1 cellular context compared by ENCODE assay signal in the genomic region with DNA sequence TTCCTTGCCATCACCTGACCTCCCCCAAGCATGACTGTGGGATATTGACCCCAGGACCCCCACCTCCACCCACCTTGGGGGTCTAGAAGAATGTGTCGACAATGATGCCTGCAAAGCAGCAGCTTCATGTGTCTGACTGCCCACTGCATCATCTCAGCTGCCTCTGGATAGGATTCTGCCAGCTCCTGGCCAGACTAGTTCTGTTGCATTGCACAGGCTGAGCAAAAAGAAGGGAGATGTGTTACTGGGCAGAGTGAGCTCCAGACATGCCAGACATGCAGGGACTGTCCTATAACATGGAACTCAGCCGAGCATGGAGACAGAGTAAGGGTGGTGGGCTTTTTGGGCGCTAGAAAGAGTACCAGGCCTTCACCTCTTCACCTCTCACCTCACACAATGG.
TF ChIP-seq lines count a peak whose summit lies in the region.

No MANE protein-coding gene starts in this region.

TF ChIP-seq in HepG2, 621 proteins besides CTCF, POLR2A, EP300 and RAD21:
- TF ChIP-seq, protein P1, sequence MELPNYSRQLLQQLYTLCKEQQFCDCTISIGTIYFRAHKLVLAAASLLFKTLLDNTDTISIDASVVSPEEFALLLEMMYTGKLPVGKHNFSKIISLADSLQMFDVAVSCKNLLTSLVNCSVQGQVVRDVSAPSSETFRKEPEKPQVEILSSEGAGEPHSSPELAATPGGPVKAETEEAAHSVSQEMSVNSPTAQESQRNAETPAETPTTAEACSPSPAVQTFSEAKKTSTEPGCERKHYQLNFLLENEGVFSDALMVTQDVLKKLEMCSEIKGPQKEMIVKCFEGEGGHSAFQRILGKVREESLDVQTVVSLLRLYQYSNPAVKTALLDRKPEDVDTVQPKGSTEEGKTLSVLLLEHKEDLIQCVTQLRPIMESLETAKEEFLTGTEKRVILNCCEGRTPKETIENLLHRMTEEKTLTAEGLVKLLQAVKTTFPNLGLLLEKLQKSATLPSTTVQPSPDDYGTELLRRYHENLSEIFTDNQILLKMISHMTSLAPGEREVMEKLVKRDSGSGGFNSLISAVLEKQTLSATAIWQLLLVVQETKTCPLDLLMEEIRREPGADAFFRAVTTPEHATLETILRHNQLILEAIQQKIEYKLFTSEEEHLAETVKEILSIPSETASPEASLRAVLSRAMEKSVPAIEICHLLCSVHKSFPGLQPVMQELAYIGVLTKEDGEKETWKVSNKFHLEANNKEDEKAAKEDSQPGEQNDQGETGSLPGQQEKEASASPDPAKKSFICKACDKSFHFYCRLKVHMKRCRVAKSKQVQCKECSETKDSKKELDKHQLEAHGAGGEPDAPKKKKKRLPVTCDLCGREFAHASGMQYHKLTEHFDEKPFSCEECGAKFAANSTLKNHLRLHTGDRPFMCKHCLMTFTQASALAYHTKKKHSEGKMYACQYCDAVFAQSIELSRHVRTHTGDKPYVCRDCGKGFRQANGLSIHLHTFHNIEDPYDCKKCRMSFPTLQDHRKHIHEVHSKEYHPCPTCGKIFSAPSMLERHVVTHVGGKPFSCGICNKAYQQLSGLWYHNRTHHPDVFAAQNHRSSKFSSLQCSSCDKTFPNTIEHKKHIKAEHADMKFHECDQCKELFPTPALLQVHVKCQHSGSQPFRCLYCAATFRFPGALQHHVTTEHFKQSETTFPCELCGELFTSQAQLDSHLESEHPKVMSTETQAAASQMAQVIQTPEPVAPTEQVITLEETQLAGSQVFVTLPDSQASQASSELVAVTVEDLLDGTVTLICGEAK (IDR thresholded peaks at IDR 0.05): no peak
- TF ChIP-seq, protein P1 (CRISPR knock-in tag; IDR thresholded peaks at IDR 0.05): 0 out of 2 replicates have a peak, but pooled peaks have one; percentile 8
- no peak for TF ChIP-seq ZNF563 (CRISPR knock-in tag; IDR thresholded peaks at IDR 0.05)
- no peak for TF ChIP-seq ATF1 (CRISPR knock-in tag; IDR thresholded peaks at IDR 0.05)
- no peak for TF ChIP-seq NAIF1 (CRISPR knock-in tag; IDR thresholded peaks at IDR 0.05; ENCODE audit: borderline replicate concordance)
- 0 out of 2 replicates have a peak, but pooled peaks have one; percentile 28 for TF ChIP-seq ZNF292 (CRISPR knock-in tag; IDR thresholded peaks at IDR 0.05; ENCODE audit: borderline replicate concordance, low read depth)
- no peak for TF ChIP-seq ATRX (CRISPR knock-in tag; IDR thresholded peaks at IDR 0.05; ENCODE audit: borderline replicate concordance)
- TF ChIP-seq, protein P2, sequence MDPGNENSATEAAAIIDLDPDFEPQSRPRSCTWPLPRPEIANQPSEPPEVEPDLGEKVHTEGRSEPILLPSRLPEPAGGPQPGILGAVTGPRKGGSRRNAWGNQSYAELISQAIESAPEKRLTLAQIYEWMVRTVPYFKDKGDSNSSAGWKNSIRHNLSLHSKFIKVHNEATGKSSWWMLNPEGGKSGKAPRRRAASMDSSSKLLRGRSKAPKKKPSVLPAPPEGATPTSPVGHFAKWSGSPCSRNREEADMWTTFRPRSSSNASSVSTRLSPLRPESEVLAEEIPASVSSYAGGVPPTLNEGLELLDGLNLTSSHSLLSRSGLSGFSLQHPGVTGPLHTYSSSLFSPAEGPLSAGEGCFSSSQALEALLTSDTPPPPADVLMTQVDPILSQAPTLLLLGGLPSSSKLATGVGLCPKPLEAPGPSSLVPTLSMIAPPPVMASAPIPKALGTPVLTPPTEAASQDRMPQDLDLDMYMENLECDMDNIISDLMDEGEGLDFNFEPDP (CRISPR knock-in tag; conservative IDR thresholded peaks at IDR 0.05): 0 out of 2 replicates have a peak, but pooled peaks have one; percentile 13
